Comparison of ENCODE assay signal across 19 cellular contexts in the genomic region with DNA sequence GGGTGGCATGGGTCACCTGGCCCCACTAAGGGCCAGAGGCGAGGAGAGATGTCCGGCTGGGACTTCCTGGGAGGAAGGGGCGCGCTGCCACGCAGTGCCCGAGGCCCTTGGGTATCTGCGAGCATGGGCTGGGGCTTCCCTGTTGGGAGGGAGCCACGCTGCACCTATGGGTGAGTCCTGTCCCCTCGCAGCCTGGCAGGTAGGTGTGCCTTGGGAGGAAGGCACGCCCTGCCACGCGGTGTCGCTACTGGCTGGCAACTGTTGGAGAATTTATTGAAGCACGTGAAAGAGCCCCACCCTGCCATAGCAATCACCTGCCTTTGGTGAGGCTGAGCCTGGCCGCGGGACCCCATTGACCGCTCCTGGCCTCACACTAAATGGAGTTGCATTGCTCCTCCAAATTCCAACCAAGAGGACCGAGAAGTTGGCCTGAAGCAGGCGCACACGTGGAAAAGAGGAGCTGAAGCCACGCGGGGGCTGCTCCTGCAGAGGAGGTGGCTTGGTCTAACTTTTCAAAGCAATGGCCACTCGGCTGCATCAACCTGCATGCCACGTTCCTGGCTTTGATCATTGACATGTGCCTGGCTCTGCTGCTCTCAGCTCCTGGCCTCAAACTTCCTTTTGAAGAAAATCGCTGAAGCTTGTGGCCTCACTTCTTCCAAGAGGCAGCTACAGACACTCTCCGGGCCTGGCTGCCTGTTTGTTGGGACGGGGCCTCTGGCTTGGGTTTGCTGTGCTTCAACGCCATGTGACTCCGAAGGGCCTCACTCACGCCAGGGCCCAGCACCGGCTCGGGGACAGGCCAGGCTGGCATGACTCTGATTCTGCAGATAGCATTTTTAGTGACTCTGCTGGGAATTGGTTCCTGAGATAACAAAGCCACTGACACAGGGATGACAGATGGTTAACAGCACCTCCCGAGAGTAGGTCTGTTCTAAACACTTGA.
DNase-seq lines count a peak whose midpoint lies in the region; ATAC-seq and TF ChIP-seq lines count a peak whose summit lies in the region.
"Had no signal": no experiment of that assay in that cellular context is flagged by ENCODE, and none has a peak within 500 bp of the region (broad histone marks: within the 10 kb centered on the region; RNA-seq: fewer than 3 reads in every experiment).

No MANE protein-coding gene starts in this region.

- H3K9me3 ChIP-seq in BE2C, result no peaks in the 10 kb centered on the region
- no peaks in the 10 kb centered on the region for H3K9me3 ChIP-seq in neural progenitor cell (ENCODE audit: low read depth)
- no peaks in the 10 kb centered on the region for H3K9me3 ChIP-seq in sigmoid colon
- H3K9me3 ChIP-seq: psoas muscle, SJCRH30 had no signal

- H3K36me3 ChIP-seq in BE2C, result no peaks in the 10 kb centered on the region
- no peaks in the 10 kb centered on the region for H3K36me3 ChIP-seq in neural progenitor cell
- no peaks in the 10 kb centered on the region for H3K36me3 ChIP-seq in sigmoid colon
- H3K36me3 ChIP-seq: SJCRH30 had no signal

- H3K36me3 Mint-ChIP-seq in neural progenitor cell, result no peaks in the 10 kb centered on the region
- H3K36me3 Mint-ChIP-seq: natural killer cell treated with Interleukin-12 subunit alpha and Interleukin-12 subunit beta and Interleukin-15 and Interleukin-18, amount 100 ng/mL, for 72 hours had no signal

- H3K27me3 Mint-ChIP-seq in neural progenitor cell (ENCODE audit: insufficient read depth, low read depth), result peaks cover 6% of the 10 kb centered on the region

- H3K9me3 Mint-ChIP-seq in neural progenitor cell, result peaks cover 2% of the 10 kb centered on the region
- H3K9me3 Mint-ChIP-seq: activated CD8-positive, alpha-beta T cell treated with anti-CD3 and anti-CD28 coated beads for 36 hours; activated T-cell treated with anti-CD3 and anti-CD28 coated beads, Interleukin-2, amount 50 U/mL, for 4 hours; natural killer cell treated with Interleukin-12 subunit alpha and Interleukin-12 subunit beta and Interleukin-15 and Interleukin-18, amount 100 ng/mL, for 72 hours had no signal

- TF ChIP-seq POLR2A in sigmoid colon (IDR thresholded peaks at IDR 0.05), result no peak

- H3K27ac ChIP-seq in neural progenitor cell, result no peak overlapping the region
- no peak overlapping the region for H3K27ac ChIP-seq in sigmoid colon
- H3K27ac ChIP-seq: KMS-11, psoas muscle, SJCRH30 had no signal

- no peaks in the 10 kb centered on the region for H3F3A ChIP-seq in neural progenitor cell (ENCODE audit: low read depth)

- H3K9ac ChIP-seq in neural progenitor cell, result no peak overlapping the region
- H3K9ac ChIP-seq: KMS-11 had no signal

- H3K4me3 ChIP-seq in BE2C (ENCODE audit: low read depth, low read length), result no peak overlapping the region
- no peak overlapping the region for H3K4me3 ChIP-seq in neural progenitor cell
- no peak overlapping the region for H3K4me3 ChIP-seq in sigmoid colon
- H3K4me3 ChIP-seq: psoas muscle, SJCRH30 had no signal

- TF ChIP-seq CTCF in BE2C (IDR thresholded peaks at IDR 0.05; ENCODE audit: low read depth, low read length) (no peak), neural progenitor cell (IDR thresholded peaks at IDR 0.05) (no peak), sigmoid colon (IDR thresholded peaks at IDR 0.05) (no peak)

- H3K27me3 ChIP-seq in BE2C, result no peaks in the 10 kb centered on the region
- H3K27me3 ChIP-seq in neural progenitor cell, result no peaks in the 10 kb centered on the region
- H3K27me3 ChIP-seq in sigmoid colon, result no peaks in the 10 kb centered on the region
- H3K27me3 ChIP-seq: SJCRH30 had no signal

- peaks cover 15% of the 10 kb centered on the region for H3K4me1 Mint-ChIP-seq in neural progenitor cell

- intact Hi-C loops in sigmoid colon (cut with DNase I), result loop anchor here (10.0 kb wide), 1 partner anchor 443 kb away; no protein-coding TSS in a partner anchor

- WGBS in sigmoid colon, 2 donors, result 26 to 72% methylated on average over 33 of the region's 33 CpGs

- peak; percentile 26 for DNase-seq in BE2C
- DNase-seq in NCI-H524 treated with DMSO at 0.1 percent for 48 hours (lab: John Stamatoyannopoulos, UW), result peak; percentile 13
- peak; percentile 33 for DNase-seq in islet precursor cell
- DNase-seq in neural progenitor cell (ENCODE audit: low spot score), result no peak
- DNase-seq in sigmoid colon, result no peak
- DNase-seq in NCI-H2227 (lab: John Stamatoyannopoulos, UW; ENCODE audit: unreplicated experiment), result no peak
- no peak for DNase-seq in NCI-H446 (lab: John Stamatoyannopoulos, UW)
- DNase-seq: activated CD4-positive, CD25-positive, alpha-beta regulatory T cell; activated CD8-positive, alpha-beta T cell treated with anti-CD3 and anti-CD28 coated beads for 36 hours; activated naive CD4-positive, alpha-beta T cell treated with anti-CD3 and anti-CD28 coated beads, Interleukin-2, amount 50 U/mL, for 16 hours; activated T-cell treated with anti-CD3 and anti-CD28 coated beads, Interleukin-2, amount 50 U/mL, for 4 hours; aorta; effector CD8-positive, alpha-beta T cell; OCI-M1; psoas muscle; SJCRH30 had no signal

- no peak overlapping the region for H3K4me3 Mint-ChIP-seq in neural progenitor cell
- H3K4me3 Mint-ChIP-seq: activated CD8-positive, alpha-beta T cell treated with anti-CD3 and anti-CD28 coated beads for 36 hours; activated T-cell treated with anti-CD3 and anti-CD28 coated beads, Interleukin-2, amount 50 U/mL, for 4 hours; natural killer cell treated with Interleukin-12 subunit alpha and Interleukin-12 subunit beta and Interleukin-15 and Interleukin-18, amount 100 ng/mL, for 72 hours had no signal

- no peaks in the 10 kb centered on the region for H3K79me2 ChIP-seq in neural progenitor cell (ENCODE audit: low read depth)

- no peak overlapping the region for H3K4me2 ChIP-seq in neural progenitor cell
- H3K4me2 ChIP-seq: KMS-11 had no signal

- no peaks in the 10 kb centered on the region for H4K20me1 ChIP-seq in neural progenitor cell (ENCODE audit: low read depth)

- no peak overlapping the region for H2AFZ ChIP-seq in neural progenitor cell (replicated peaks)

- ATAC-seq in GM18498 (IDR thresholded peaks at IDR 0.05; ENCODE audit: unreplicated experiment), result no peak
- ATAC-seq: activated CD8-positive, alpha-beta T cell treated with anti-CD3 and anti-CD28 coated beads for 36 hours; activated T-cell treated with anti-CD3 and anti-CD28 coated beads, Interleukin-2, amount 50 U/mL, for 4 hours; psoas muscle had no signal

- H3K4me1 ChIP-seq in BE2C (peaks cover 3% of the 10 kb centered on the region; the same call in 1 of the 2 replicates), neural progenitor cell (no peaks in the 10 kb centered on the region), sigmoid colon (no peaks in the 10 kb centered on the region)
- H3K4me1 ChIP-seq: psoas muscle had no signal

- H3K27ac Mint-ChIP-seq in neural progenitor cell, result peak overlapping the region; percentile 74
- H3K27ac Mint-ChIP-seq: activated CD8-positive, alpha-beta T cell treated with anti-CD3 and anti-CD28 coated beads for 36 hours; natural killer cell treated with Interleukin-12 subunit alpha and Interleukin-12 subunit beta and Interleukin-15 and Interleukin-18, amount 100 ng/mL, for 72 hours had no signal

- no peak for TF ChIP-seq EP300 in sigmoid colon (IDR thresholded peaks at IDR 0.05)

Comparison
In these comparisons a context has a peak if more than half of its experiments do, and no peak if none do; other contexts are left out.
1. DNase-seq: peak in BE2C (single experiment), NCI-H524 treated with DMSO at 0.1 percent for 48 hours (single experiment) and islet precursor cell (single experiment); none in neural progenitor cell (single experiment), sigmoid colon (single experiment), NCI-H2227 (single experiment) and NCI-H446 (0 of 2).